Comparison of ENCODE assay signal across 19 cellular contexts in the genomic region with DNA sequence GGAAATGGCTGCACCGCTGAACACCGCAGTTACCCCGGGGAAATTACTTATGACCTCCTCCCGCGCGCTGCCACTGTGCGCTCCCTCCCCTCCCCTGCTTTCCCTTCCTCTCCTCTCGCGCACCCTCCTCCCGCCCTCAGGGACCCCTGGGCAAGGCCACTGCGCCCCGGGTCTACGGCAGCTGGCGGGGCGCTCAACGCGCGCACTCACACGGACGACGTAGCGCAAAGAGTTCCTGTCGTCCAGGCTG. TPM values are rescaled to one million over a fixed set of nuclear protein-coding genes. Genes with fewer than 3 reads are reported as not detected.
DNase-seq lines count a peak whose midpoint lies in the region; TF ChIP-seq lines count a peak whose summit lies in the region.
"Had no signal": no experiment of that assay in that cellular context is flagged by ENCODE, and none has a peak within 500 bp of the region (broad histone marks: within the 10 kb centered on the region; RNA-seq: fewer than 3 reads in every experiment).

No MANE protein-coding gene starts in this region.

- no peaks in the 10 kb centered on the region for H3K79me2 ChIP-seq in parathyroid adenoma

- H3K4me1 ChIP-seq in parathyroid adenoma, result no peaks in the 10 kb centered on the region

- H3K4me3 ChIP-seq in H7 (ENCODE audit: insufficient read depth, low read depth, low read length), result peak overlapping the region; percentile 61
- H3K4me3 ChIP-seq in iPS-18c (ENCODE audit: insufficient read depth, low read depth, low read length), result peak overlapping the region; percentile 31
- no peak overlapping the region for H3K4me3 ChIP-seq in parathyroid adenoma (ENCODE audit: low read depth, low read length)
- H3K4me3 ChIP-seq: ovary had no signal

- no peak overlapping the region for H3K9ac ChIP-seq in parathyroid adenoma

- H3K27me3 ChIP-seq in H7 (ENCODE audit: control insufficient read depth, insufficient read depth, low read length) (peaks cover 54% of the 10 kb centered on the region), parathyroid adenoma (ENCODE audit: control insufficient read depth, insufficient read depth, low read length) (peaks cover 8% of the 10 kb centered on the region)
- H3K27me3 ChIP-seq: ovary had no signal

- peak overlapping the region; percentile 3 for H3K4me2 ChIP-seq in parathyroid adenoma (ENCODE audit: low read length)

- no peaks in the 10 kb centered on the region for H3K36me3 ChIP-seq in H7 (replicated peaks; ENCODE audit: control insufficient read depth, insufficient read depth, low read length)
- H3K36me3 ChIP-seq in parathyroid adenoma (ENCODE audit: control insufficient read depth, insufficient read depth, low read length), result no peaks in the 10 kb centered on the region
- H3K36me3 ChIP-seq: ovary had no signal

- DNase-seq in H7 (no peak), amniotic epithelial cell (ENCODE audit: low read depth) (peak; percentile 24), dedifferentiated amniotic fluid mesenchymal stem cell (ENCODE audit: extremely low spot score) (no peak), NCI-H2227 (lab: John Stamatoyannopoulos, UW; ENCODE audit: unreplicated experiment) (no peak), Ammon's horn (ENCODE audit: low spot score) (no peak), GM10266 (ENCODE audit: extremely low spot score) (no peak)
- DNase-seq: activated CD4-positive, alpha-beta T cell treated with anti-CD3 and anti-CD28 coated beads, Interleukin-2, amount 50 U/mL, for 4 hours; activated naive CD8-positive, alpha-beta T cell treated with anti-CD3 and anti-CD28 coated beads for 36 hours; activated T-cell treated with anti-CD3 and anti-CD28 coated beads, Interleukin-2, amount 50 U/mL, for 24 hours; GDM1; immature natural killer cell; NCI-H2029; small intestine; stimulated activated naive CD4-positive, alpha-beta T cell had no signal

- peak overlapping the region; percentile 25 for H2AFZ ChIP-seq in parathyroid adenoma

- TF ChIP-seq CTCF in parathyroid adenoma (IDR thresholded peaks at IDR 0.05) (no peak), GM10266 (IDR thresholded peaks at IDR 0.05; ENCODE audit: control insufficient read depth, insufficient read depth, low read depth, missing control alignments) (no peak)

- H3K27ac ChIP-seq in parathyroid adenoma, result no peak overlapping the region
- H3K27ac ChIP-seq: ovary had no signal

- H3K9me3 ChIP-seq in iPS-18c (ENCODE audit: control insufficient read depth, insufficient read depth, low read length), result no peaks in the 10 kb centered on the region
- no peaks in the 10 kb centered on the region for H3K9me3 ChIP-seq in parathyroid adenoma (ENCODE audit: control insufficient read depth, low read length)
- H3K9me3 ChIP-seq: ovary had no signal

RNA-seq across cellular contexts. Expression of a gene that starts 7.9 kb away (rescaled TPM):
- total RNA-seq in H7 (2014; rRNA removed; shearing (Covaris generic)), result 0.15 and 0.69 TPM in 2 replicates
- total RNA-seq: activated naive CD8-positive, alpha-beta T cell treated with anti-CD3 and anti-CD28 coated beads for 36 hours; mesenteric fat pad; OCI-LY7 had no signal

RNA-seq across cellular contexts. Expression of a gene that starts 20.2 kb away (rescaled TPM):
- 0.21 and 0.89 TPM in 2 replicates for total RNA-seq in H7 (2014; rRNA removed; shearing (Covaris generic))
- total RNA-seq: activated naive CD8-positive, alpha-beta T cell treated with anti-CD3 and anti-CD28 coated beads for 36 hours; mesenteric fat pad; OCI-LY7 had no signal
